In the genomic region with DNA sequence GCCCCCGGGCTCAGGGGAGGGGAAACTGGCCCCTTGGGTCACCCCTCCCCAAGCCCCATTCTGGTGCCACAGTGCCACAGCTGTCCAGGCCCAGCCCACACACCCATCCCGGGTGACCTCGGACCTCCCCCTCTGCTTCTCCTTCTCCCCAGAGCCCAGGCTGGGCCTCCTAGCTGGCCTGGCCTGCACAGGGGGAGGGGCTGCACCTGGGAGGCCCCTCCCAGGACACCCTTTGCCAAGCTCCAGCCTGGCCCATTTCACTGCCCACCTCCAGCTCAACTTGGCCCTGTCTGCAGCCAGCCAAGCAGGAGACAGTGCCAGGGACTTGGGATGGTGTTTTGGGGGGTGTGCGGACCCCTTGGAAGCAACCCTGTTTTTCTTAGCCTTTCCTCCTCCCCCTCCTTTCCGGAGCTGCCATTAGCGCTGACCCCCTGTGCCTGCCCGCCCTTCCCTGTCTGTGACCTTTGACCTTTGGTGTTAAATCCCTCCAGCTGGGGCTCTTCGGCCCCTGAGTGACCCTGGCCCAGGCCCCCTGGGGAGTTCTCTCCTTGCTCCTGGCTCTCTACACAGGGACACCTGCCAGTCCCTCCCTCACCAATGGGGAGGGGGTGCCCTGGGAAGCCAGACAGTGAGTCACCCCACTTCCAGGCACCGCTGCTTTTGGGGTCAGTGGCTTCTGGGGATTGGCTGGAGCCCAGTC, we compare ENCODE assay signal across 8 cellular contexts. TPM values are rescaled to one million over a fixed set of nuclear protein-coding genes. Genes with fewer than 3 reads are reported as not detected.
DNase-seq lines count a peak whose midpoint lies in the region; ATAC-seq and TF ChIP-seq lines count a peak whose summit lies in the region.

No MANE protein-coding gene starts in this region.

- peak in 1 of 2 donors; percentile 29 for ATAC-seq in left cardiac atrium
- ATAC-seq in sciatic nerve, result peak; percentile 4
- no peak for ATAC-seq in HG02642 (IDR thresholded peaks at IDR 0.05; ENCODE audit: poor library complexity, unreplicated experiment)

- H3K36me3 ChIP-seq in WERI-Rb-1, result no peaks in the 10 kb centered on the region

- intact Hi-C loops in left cardiac atrium (cut with DNase I), result no loop called here
- intact Hi-C loops in sciatic nerve (cut with DNase I), result no loop called here

- no peaks in the 10 kb centered on the region for H3K9me3 ChIP-seq in WERI-Rb-1 (ENCODE audit: severe bottlenecking)

- DNase-seq in GM03348 (ENCODE audit: low spot score), result peak; percentile 60
- DNase-seq in WERI-Rb-1, result no peak
- peak; percentile 62 for DNase-seq in left cardiac atrium
- DNase-seq in sciatic nerve (ENCODE audit: low spot score), result no peak
- no peak for DNase-seq in CD1c-positive myeloid dendritic cell (ENCODE audit: extremely low spot score)
- no peak for DNase-seq in stimulated activated naive CD4-positive, alpha-beta T cell (lab: John Stamatoyannopoulos, UW)
- DNase-seq in MV-4-11 (lab: John Stamatoyannopoulos, UW), result no peak

- H3K4me3 ChIP-seq in WERI-Rb-1 (ENCODE audit: low read depth, low read length), result no peak overlapping the region; the same call in 1 of the 2 replicates

- no peak for TF ChIP-seq CTCF in WERI-Rb-1 (IDR thresholded peaks at IDR 0.05; ENCODE audit: low read depth, low read length)

- H3K27ac ChIP-seq in WERI-Rb-1, result peak overlapping the region; percentile 71

- no peaks in the 10 kb centered on the region for H3K27me3 ChIP-seq in WERI-Rb-1 (ENCODE audit: insufficient read depth, low read depth, severe bottlenecking)

RNA-seq across cellular contexts. Expression of a gene that starts 1.8 kb away (rescaled TPM):
- total RNA-seq in left cardiac atrium, result 10 to 100 TPM; 23.9 to 29.2 TPM
- 39.4 TPM for total RNA-seq in sciatic nerve

RNA-seq across cellular contexts. Expression of a gene that starts 33.5 kb away (rescaled TPM):
- total RNA-seq in left cardiac atrium (10 to 100 TPM; 51.0 to 64.3 TPM), sciatic nerve (37.8 TPM)

RNA-seq across cellular contexts. Expression of a gene that starts 44.8 kb away (rescaled TPM):
- total RNA-seq in left cardiac atrium (1 to 10 TPM; 3.7 to 4.2 TPM), sciatic nerve (12.7 TPM)

RNA-seq across cellular contexts. Expression of a gene that starts 54.0 kb away (rescaled TPM):
- total RNA-seq in left cardiac atrium, result 10 to 100 TPM; 10.6 to 20.0 TPM
- 38.4 TPM for total RNA-seq in sciatic nerve

Comparison
In these comparisons a context has a peak if more than half of its experiments do, and no peak if none do; other contexts are left out.
1. DNase-seq: peak in GM03348 (single experiment) and left cardiac atrium (single experiment); none in WERI-Rb-1 (single experiment), sciatic nerve (single experiment), CD1c-positive myeloid dendritic cell (single experiment), stimulated activated naive CD4-positive, alpha-beta T cell (0 of 6) and MV-4-11 (single experiment).